ENCODE assay signal across 19 cellular contexts in the genomic region with DNA sequence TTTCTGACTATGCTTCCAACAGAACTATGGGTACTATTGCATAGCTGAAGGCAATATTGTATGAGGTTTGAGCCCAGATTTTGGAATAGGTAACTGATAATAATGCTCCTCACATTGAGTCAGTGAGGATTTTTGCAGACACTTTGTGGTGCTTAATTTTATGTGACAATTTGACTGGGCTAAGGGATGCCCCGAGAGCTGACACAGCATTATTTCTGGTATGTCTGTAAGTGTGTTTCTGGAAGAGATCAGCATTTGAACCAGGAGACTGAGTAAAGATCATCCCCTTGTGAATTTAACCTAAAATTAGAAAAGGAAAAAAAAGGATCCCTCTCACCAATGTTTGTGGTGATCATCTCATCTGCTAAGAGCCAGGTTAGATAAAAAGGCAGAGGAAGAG.
A peak's percentile ranks its signal among the peaks of the same experiment; 100 is the strongest.
DNase-seq lines count a peak whose midpoint lies in the region; ATAC-seq, FAIRE-seq and TF ChIP-seq lines count a peak whose summit lies in the region.
"Had no signal": no experiment of that assay in that cellular context is flagged by ENCODE, and none has a peak within 500 bp of the region (broad histone marks: within the 10 kb centered on the region; RNA-seq: fewer than 3 reads in every experiment).

No MANE protein-coding gene starts in this region.

- peak overlapping the region; percentile 8; the same call in 1 of the 2 replicates for H2AFZ ChIP-seq in Loucy (ENCODE audit: low read length)
- no peak overlapping the region for H2AFZ ChIP-seq in trophoblast cell (ENCODE audit: insufficient read depth, low read length, poor library complexity)

- peaks cover 17% of the 10 kb centered on the region for H3K9me3 Mint-ChIP-seq in nephron

- no peak overlapping the region for H3K4me3 ChIP-seq in A549
- no peak overlapping the region for H3K4me3 ChIP-seq in Loucy (ENCODE audit: low read length, poor library complexity, severe bottlenecking)
- no peak overlapping the region for H3K4me3 ChIP-seq in trophoblast cell (ENCODE audit: low read depth, low read length)

- CTCF ChIA-PET in A549 (lab: Yijun Ruan, JAX), result no interaction called here

- no peak overlapping the region for H2BK12ac ChIP-seq in trophoblast cell (ENCODE audit: low read length)

- H4K8ac ChIP-seq in trophoblast cell (ENCODE audit: low read depth, low read length), result no peak overlapping the region

- peaks cover 30% of the 10 kb centered on the region for H3K4me1 Mint-ChIP-seq in nephron

- H3K4me1 ChIP-seq in A549 (peaks cover 12% of the 10 kb centered on the region), Loucy (ENCODE audit: insufficient read depth, low read length, poor library complexity, severe bottlenecking) (no peaks in the 10 kb centered on the region), trophoblast cell (ENCODE audit: control insufficient read depth in 1 of 2, insufficient read depth in 2 of 2, low read length in 2 of 2) (peaks cover 0 to 3% of the 10 kb centered on the region in 2 experiments)

- H2BK5ac ChIP-seq in trophoblast cell (ENCODE audit: low read depth, low read length, poor library complexity), result no peak overlapping the region

- H3K23ac ChIP-seq in trophoblast cell (ENCODE audit: low read length), result no peak overlapping the region

- peak overlapping the region; percentile 59 for H3K18ac ChIP-seq in trophoblast cell (ENCODE audit: low read length)

- H3K4me2 ChIP-seq in A549 (no peak overlapping the region), Loucy (ENCODE audit: low read depth, low read length, poor library complexity, severe bottlenecking) (no peak overlapping the region), trophoblast cell (ENCODE audit: low read length) (no peak overlapping the region)

- no peak for TF ChIP-seq RAD21 in A549 (conservative IDR thresholded peaks at IDR 0.05 in 1 of 2, IDR thresholded peaks at IDR 0.05 in 1 of 2)

- H3K9me2 ChIP-seq in Loucy (replicated peaks; ENCODE audit: low read depth, low read length), result no peaks in the 10 kb centered on the region

- TF ChIP-seq CTCF in A549 (IDR thresholded peaks at IDR 0.05) (no peak), Loucy (conservative IDR thresholded peaks at IDR 0.05; ENCODE audit: low read length) (no peak), nephron (IDR thresholded peaks at IDR 0.05; ENCODE audit: unreplicated experiment in 3 of 3) (no peak)

- no peaks in the 10 kb centered on the region for H3K79me2 ChIP-seq in Loucy (ENCODE audit: insufficient read depth, low read length)
- no peaks in the 10 kb centered on the region for H3K79me2 ChIP-seq in trophoblast cell (ENCODE audit: control insufficient read depth, insufficient read depth, low read length, poor library complexity)

- H3K27me3 ChIP-seq in Loucy (ENCODE audit: insufficient read depth, low read length, poor library complexity, severe bottlenecking) (no peaks in the 10 kb centered on the region), trophoblast cell (ENCODE audit: insufficient read depth, low read length) (no peaks in the 10 kb centered on the region)

- TF ChIP-seq POLR2A in A549 (IDR thresholded peaks at IDR 0.05; ENCODE audit: low read length) (no peak), GM12892 (IDR thresholded peaks at IDR 0.05; ENCODE audit: low read depth, low read length) (no peak)

- no peak for FAIRE-seq in A549 (lab: Jason Lieb, UNC)
- no peak for FAIRE-seq in GM12892 (lab: Jason Lieb, UNC)
- FAIRE-seq: GM12891 had no signal

- H2AK5ac ChIP-seq in trophoblast cell (ENCODE audit: low read length), result no peak overlapping the region

- H3K14ac ChIP-seq in trophoblast cell (ENCODE audit: low read length), result no peak overlapping the region

- H3K27me3 Mint-ChIP-seq in nephron (ENCODE audit: low read depth), result no peaks in the 10 kb centered on the region
- H3K27me3 Mint-ChIP-seq: CD4-positive, alpha-beta memory T cell had no signal

- TF ChIP-seq EP300 in A549 (IDR thresholded peaks at IDR 0.05), result no peak

- H3K27ac ChIP-seq in A549 (no peak overlapping the region), trophoblast cell (ENCODE audit: low read depth, low read length) (no peak overlapping the region)

- peak overlapping the region; percentile 80 for H2BK120ac ChIP-seq in trophoblast cell (ENCODE audit: insufficient read depth, low read length, poor library complexity)

- 81% methylated on average over 1 of the region's 1 CpG for WGBS in A549 (ENCODE audit: missing lambda C conversion rate)
- no CpG with 5 or more reads among the region's 1 CpG for WGBS in trophoblast cell (ENCODE audit: extremely low coverage, insufficient coverage, insufficient read length)

- H3K36me3 Mint-ChIP-seq in nephron (ENCODE audit: low read depth), result peaks cover 7% of the 10 kb centered on the region
- H3K36me3 Mint-ChIP-seq: CD4-positive, alpha-beta memory T cell had no signal

- H3K4me3 Mint-ChIP-seq in nephron, result no peak overlapping the region
- H3K4me3 Mint-ChIP-seq: CD4-positive, alpha-beta memory T cell had no signal

- H3K27ac Mint-ChIP-seq in nephron, result peak overlapping the region in 2 of 3 experiments; percentile 57 to 59
- H3K27ac Mint-ChIP-seq: CD4-positive, alpha-beta memory T cell had no signal

- no peak overlapping the region for H3K4ac ChIP-seq in trophoblast cell (ENCODE audit: low read depth, low read length)

- POLR2A ChIA-PET in A549 (lab: Yijun Ruan, JAX), result no interaction called here

- no peak overlapping the region for H4K91ac ChIP-seq in trophoblast cell (ENCODE audit: low read depth, low read length)

- no peaks in the 10 kb centered on the region for H3F3A ChIP-seq in Loucy (ENCODE audit: low read depth)

- H3K36me3 ChIP-seq in Loucy (ENCODE audit: insufficient read depth, low read length) (no peaks in the 10 kb centered on the region), trophoblast cell (ENCODE audit: control insufficient read depth in 1 of 2, insufficient read depth in 2 of 2, low read length in 2 of 2) (no peaks in the 10 kb centered on the region)

- peak overlapping the region; percentile 50 for H4K12ac ChIP-seq in trophoblast cell (ENCODE audit: low read depth, low read length)

- no peak for ATAC-seq in A549

- H3K9ac ChIP-seq in Loucy (ENCODE audit: low read depth, low read length, poor library complexity, severe bottlenecking), result no peak overlapping the region
- no peak overlapping the region for H3K9ac ChIP-seq in trophoblast cell (ENCODE audit: low read length)

- H4K20me1 ChIP-seq in Loucy (ENCODE audit: insufficient read depth, low read length, poor library complexity, severe bottlenecking), result no peaks in the 10 kb centered on the region

- peaks cover 4% of the 10 kb centered on the region for H3K79me1 ChIP-seq in trophoblast cell (ENCODE audit: low read length)

- H3K9me3 ChIP-seq in A549 (no peaks in the 10 kb centered on the region), Loucy (ENCODE audit: insufficient read depth, low read depth, low read length) (no peaks in the 10 kb centered on the region), trophoblast cell (ENCODE audit: insufficient read depth, low read depth, low read length) (no peaks in the 10 kb centered on the region)

- DNase-seq in A549 (ENCODE audit: low read depth in 1 of 2, low spot score in 1 of 2), result no peak
- no peak for DNase-seq in trophoblast cell
- no peak for DNase-seq in NCI-H2107 (lab: John Stamatoyannopoulos, UW)
- DNase-seq in GM12892 (ENCODE audit: insufficient read length), result no peak
- no peak for DNase-seq in NCI-H187 (lab: John Stamatoyannopoulos, UW)
- DNase-seq: 8988T; C1 segment of cervical spinal cord; Calu3; CD4-positive, alpha-beta memory T cell; COR-L47; DMS53; DMS79 treated with DMSO at 0.1 percent for 48 hours; GF-D8; GOT3; H7; HCEC 1CT had no signal

TF ChIP-seq in A549, 52 proteins besides CTCF, POLR2A, EP300 and RAD21:
- TF ChIP-seq CEBPB (IDR thresholded peaks at IDR 0.05) (no peak), HEYL (CRISPR knock-in tag; IDR thresholded peaks at IDR 0.05) (no peak), POLR2AphosphoS2 (conservative IDR thresholded peaks at IDR 0.05; ENCODE audit: low read length) (no peak), HDAC2 (IDR thresholded peaks at IDR 0.05) (no peak), MAFK (IDR thresholded peaks at IDR 0.05; ENCODE audit: partially characterized antibody) (peak; percentile 84)
